8 cellular contexts compared by ENCODE assay signal in the genomic region with DNA sequence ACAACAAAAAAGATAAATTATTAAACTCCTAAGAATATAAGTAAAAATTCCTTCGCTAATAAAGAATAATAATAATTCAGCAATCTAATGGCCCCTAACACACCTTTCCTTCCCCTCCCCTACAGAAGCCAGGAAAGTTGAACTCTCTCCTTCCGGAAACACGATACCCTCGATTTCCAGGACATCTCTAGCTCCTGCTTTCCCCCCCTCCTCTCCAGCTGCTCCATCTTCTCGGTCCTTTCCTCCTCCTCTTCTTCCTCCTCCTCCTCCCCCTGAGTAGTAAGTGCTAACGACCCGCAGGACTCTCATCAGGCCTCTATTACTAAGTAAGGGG. TPM values are rescaled to one million over a fixed set of nuclear protein-coding genes. Genes with fewer than 3 reads are reported as not detected.
A peak's percentile ranks its signal among the peaks of the same experiment; 100 is the strongest.
DNase-seq lines count a peak whose midpoint lies in the region; ATAC-seq, FAIRE-seq and TF ChIP-seq lines count a peak whose summit lies in the region.

No MANE protein-coding gene starts in this region.

- intact Hi-C loops in Calu3 (cut with micrococcal nuclease; ENCODE audit: unreplicated experiment) (no loop called here), right lobe of liver (cut with DNase I) (no loop called here)

- no peaks in the 10 kb centered on the region for H3K9me3 Mint-ChIP-seq in Calu3 (ENCODE audit: low read depth, unreplicated experiment)
- H3K9me3 Mint-ChIP-seq in astrocyte (ENCODE audit: unreplicated experiment), result no peaks in the 10 kb centered on the region

- H3K4me1 Mint-ChIP-seq in Calu3 (ENCODE audit: low read depth, unreplicated experiment), result peaks cover 8% of the 10 kb centered on the region
- H3K4me1 Mint-ChIP-seq in astrocyte (ENCODE audit: low read depth, unreplicated experiment), result peaks cover 5% of the 10 kb centered on the region

- peak overlapping the region; percentile 78 for H3K4me3 Mint-ChIP-seq in Calu3 (ENCODE audit: low read depth, unreplicated experiment)
- peak overlapping the region; percentile 100 for H3K4me3 Mint-ChIP-seq in astrocyte (ENCODE audit: unreplicated experiment)

- H3K27me3 Mint-ChIP-seq in Calu3 (ENCODE audit: unreplicated experiment) (no peaks in the 10 kb centered on the region), astrocyte (ENCODE audit: low read depth, unreplicated experiment) (peaks cover 4% of the 10 kb centered on the region)

- under 1% methylated on average over 7 of the region's 7 CpGs for WGBS in right lobe of liver (ENCODE audit: insufficient coverage, low coverage, low lambda C conversion rate, missing lambda C conversion rate)

- peaks cover 2% of the 10 kb centered on the region for H3K27me3 ChIP-seq in astrocyte (ENCODE audit: insufficient read depth, low read length)
- no peaks in the 10 kb centered on the region for H3K27me3 ChIP-seq in right lobe of liver

- peaks cover 46% of the 10 kb centered on the region for H3K79me2 ChIP-seq in astrocyte (ENCODE audit: insufficient read depth, low read length)

- TF ChIP-seq CTCF in Calu3 (IDR thresholded peaks at IDR 0.05; ENCODE audit: unreplicated experiment) (no peak), LNCaP clone FGC (IDR thresholded peaks at IDR 0.05; ENCODE audit: control insufficient read depth, extremely low read depth, insufficient read depth) (no peak), astrocyte (IDR thresholded peaks at IDR 0.05; ENCODE audit: insufficient read depth, low read depth, low read length) (no peak), right lobe of liver (IDR thresholded peaks at IDR 0.05) (no peak)

- H3K4me2 ChIP-seq in astrocyte (ENCODE audit: low read length), result peak overlapping the region; percentile 92

- no peak for DNase-seq in Calu3
- no peak for DNase-seq in LNCaP clone FGC (ENCODE audit: low read depth)
- peak; percentile 18 for DNase-seq in astrocyte (ENCODE audit: low read depth)
- DNase-seq in right lobe of liver, result no peak
- peak; percentile 10 for DNase-seq in urothelium cell line (ENCODE audit: low spot score)
- no peak for DNase-seq in stimulated activated CD4-positive, alpha-beta T cell treated with anti-CD3 and anti-CD28 coated beads, Interleukin-4, amount 100 ng/mL, for 24 hours
- DNase-seq in cerebellar cortex (ENCODE audit: low spot score), result no peak
- no peak for DNase-seq in ureter (ENCODE audit: low spot score)

- H3K27ac ChIP-seq in astrocyte (ENCODE audit: low read depth, low read length), result peak overlapping the region; percentile 94
- H3K27ac ChIP-seq in right lobe of liver, result peak overlapping the region; percentile 41 to 61 (median 45)

- H3K36me3 ChIP-seq in astrocyte (ENCODE audit: insufficient read depth, low read length) (no peaks in the 10 kb centered on the region), right lobe of liver (no peaks in the 10 kb centered on the region)

- CTCF ChIA-PET in Calu3 (lab: Charles Lee), result interaction anchor here (0.7 kb wide), 1 partner anchor 157 kb away, joined by 3 read pairs; no protein-coding TSS in a partner anchor

- H3K9me3 ChIP-seq in astrocyte (ENCODE audit: insufficient read depth, low read depth, low read length) (no peaks in the 10 kb centered on the region), right lobe of liver (no peaks in the 10 kb centered on the region)

- H3K36me3 Mint-ChIP-seq in Calu3 (ENCODE audit: insufficient read depth, unreplicated experiment) (peaks cover 22% of the 10 kb centered on the region), astrocyte (ENCODE audit: low read depth, unreplicated experiment) (peaks cover 1% of the 10 kb centered on the region)

- FAIRE-seq in astrocyte (lab: Jason Lieb, UNC), result no peak
- FAIRE-seq in urothelium cell line (lab: Jason Lieb, UNC), result no peak

- peak overlapping the region; percentile 98 for H3K9ac ChIP-seq in astrocyte (ENCODE audit: low read length)

- H2AFZ ChIP-seq in astrocyte (ENCODE audit: low read depth, low read length), result peak overlapping the region; percentile 91

- H3K4me3 ChIP-seq in LNCaP clone FGC (ENCODE audit: low read depth, low read length) (peak overlapping the region; percentile 99), astrocyte (ENCODE audit: insufficient read depth, low read depth, low read length) (peak overlapping the region; percentile 85), right lobe of liver (peak overlapping the region; percentile 83 to 98 (median 93))

- ATAC-seq in right lobe of liver, result no peak

- BruUV-seq in Calu3 (replicated peaks; lab: Mats Ljungman, UMichigan), result no TSS peak

- H4K20me1 ChIP-seq in astrocyte (ENCODE audit: insufficient read depth, low read length), result peaks cover 10% of the 10 kb centered on the region

- H3K4me1 ChIP-seq in astrocyte (ENCODE audit: insufficient read depth, low read length) (peaks cover 3% of the 10 kb centered on the region), right lobe of liver (peaks cover 0 to 5% (median 0%) of the 10 kb centered on the region in 4 donors)

- H3K27ac Mint-ChIP-seq in Calu3 (ENCODE audit: unreplicated experiment) (peak overlapping the region; percentile 60), astrocyte (ENCODE audit: unreplicated experiment) (peak overlapping the region; percentile 93)

- no peak for TF ChIP-seq POLR2A in right lobe of liver (IDR thresholded peaks at IDR 0.05)

RNA-seq across cellular contexts. Expression of a gene that starts 0.6 kb away (rescaled TPM):
- total RNA-seq in Calu3 (2022) (16.5 and 20.0 TPM in 2 replicates), astrocyte (10.3 and 10.8 TPM in 2 replicates), right lobe of liver (1 to 10 TPM; 2.5 to 6.1 (median 4.3) TPM), ureter (24.0 TPM)

Comparison
In these comparisons a context has a peak if more than half of its experiments do, and no peak if none do; other contexts are left out.
1. DNase-seq: peak in astrocyte (single experiment) and urothelium cell line (single experiment); none in Calu3 (single experiment), LNCaP clone FGC (single experiment), right lobe of liver (0 of 3), stimulated activated CD4-positive, alpha-beta T cell treated with anti-CD3 and anti-CD28 coated beads, Interleukin-4, amount 100 ng/mL, for 24 hours (single experiment), cerebellar cortex (single experiment) and ureter (single experiment).
2. Peak in every context shown above with its lines, with median percentiles within 50 percentile points of each other: H3K4me3 ChIP-seq.